In the genomic region with DNA sequence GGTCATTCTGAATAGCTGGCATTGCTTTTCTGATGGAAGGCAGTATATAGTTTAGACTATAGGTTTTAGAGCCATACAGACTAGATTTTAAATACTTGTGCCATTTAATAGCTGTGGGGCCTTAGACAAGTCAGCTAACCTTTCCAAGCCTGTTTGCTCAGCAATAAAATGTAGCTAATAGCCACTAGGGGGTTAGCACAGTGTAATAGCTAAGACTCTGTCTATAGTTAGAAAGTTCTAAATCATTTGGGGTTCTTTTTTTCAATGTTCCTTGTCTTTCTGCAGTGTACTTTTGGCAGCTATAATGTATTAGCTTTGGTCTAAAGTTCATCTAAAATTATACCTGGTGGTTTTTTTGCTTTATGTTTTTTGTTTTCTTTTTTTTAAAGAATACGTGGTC, we compare ENCODE assay signal across 14 cellular contexts. TPM values are rescaled to one million over a fixed set of nuclear protein-coding genes. Genes with fewer than 3 reads are reported as not detected.
DNase-seq lines count a peak whose midpoint lies in the region; ATAC-seq and TF ChIP-seq lines count a peak whose summit lies in the region.
"Had no signal": no experiment of that assay in that cellular context is flagged by ENCODE, and none has a peak within 500 bp of the region (broad histone marks: within the 10 kb centered on the region; RNA-seq: fewer than 3 reads in every experiment).

No MANE protein-coding gene starts in this region.

- H3K36me3 ChIP-seq in left ventricle myocardium inferior (peaks cover 85% of the 10 kb centered on the region), tibial artery (peaks cover 47 to 90% (median 71%) of the 10 kb centered on the region in 3 donors)

- no peak for DNase-seq in left ventricle myocardium inferior
- DNase-seq in Right ventricle myocardium superior, result no peak
- peak; percentile 34 for DNase-seq in NB4 (ENCODE audit: low read depth)
- peak; percentile 56 for DNase-seq in choroid plexus epithelial cell (ENCODE audit: low read depth)
- no peak for DNase-seq in tibial artery
- DNase-seq in activated naive CD4-positive, alpha-beta T cell treated with anti-CD3 and anti-CD28 coated beads, Interleukin-2, amount 50 U/mL, for 72 hours (ENCODE audit: low spot score in 2 of 2), result no peak
- DNase-seq in effector CD8-positive, alpha-beta T cell (lab: John Stamatoyannopoulos, UW), result no peak
- DNase-seq: CD4-positive, alpha-beta memory T cell; foreskin melanocyte; lower lobe of right lung; NCI-H187; retina had no signal

- H3K9me3 ChIP-seq in left ventricle myocardium inferior (replicated peaks), result no peaks in the 10 kb centered on the region
- no peaks in the 10 kb centered on the region for H3K9me3 ChIP-seq in tibial artery
- H3K9me3 ChIP-seq: lower lobe of right lung, SJSA1 had no signal

- peaks cover 9% of the 10 kb centered on the region in 2 donors for H3K36me3 Mint-ChIP-seq in activated naive CD4-positive, alpha-beta T cell treated with anti-CD3 and anti-CD28 coated beads, Interleukin-2, amount 50 U/mL, for 72 hours

- no peaks in the 10 kb centered on the region for H3K4me1 ChIP-seq in left ventricle myocardium inferior
- H3K4me1 ChIP-seq in tibial artery, result no peaks in the 10 kb centered on the region
- H3K4me1 ChIP-seq: lower lobe of right lung, SJSA1 had no signal

- intact Hi-C loops in left ventricle myocardium inferior (cut with micrococcal nuclease) (no loop called here), Right ventricle myocardium superior (cut with DNase I) (no loop called here), tibial artery (cut with DNase I; ENCODE audit: low total_unique reads) (loop anchor here (10.0 kb wide), 1 partner anchor 114 kb away; no protein-coding TSS in a partner anchor)

- H3K27ac ChIP-seq in left ventricle myocardium inferior (replicated peaks) (no peak overlapping the region), tibial artery (no peak overlapping the region)
- H3K27ac ChIP-seq: lower lobe of right lung, SJSA1 had no signal

- no peak overlapping the region for H3K27ac Mint-ChIP-seq in activated naive CD4-positive, alpha-beta T cell treated with anti-CD3 and anti-CD28 coated beads, Interleukin-2, amount 50 U/mL, for 72 hours

- no peak for TF ChIP-seq POLR2A in NB4 (IDR thresholded peaks at IDR 0.05; ENCODE audit: extremely low read depth, insufficient read length)

- TF ChIP-seq CTCF in left ventricle myocardium inferior (IDR thresholded peaks at IDR 0.05; ENCODE audit: borderline replicate concordance) (peak; percentile 15), NB4 (IDR thresholded peaks at IDR 0.05; ENCODE audit: low read depth, low read length) (peak; percentile 27), choroid plexus epithelial cell (conservative IDR thresholded peaks at IDR 0.05; ENCODE audit: low read depth, low read length) (peak; percentile 56), tibial artery (IDR thresholded peaks at IDR 0.05) (peak; percentile 15 to 21)

- ATAC-seq in Right ventricle myocardium superior (ENCODE audit: poor library complexity) (no peak), GM18907 (IDR thresholded peaks at IDR 0.05; ENCODE audit: unreplicated experiment) (no peak)
- ATAC-seq in activated naive CD4-positive, alpha-beta T cell treated with anti-CD3 and anti-CD28 coated beads, Interleukin-2, amount 50 U/mL, for 72 hours, result no peak
- ATAC-seq: lower lobe of right lung had no signal

- H3K4me3 ChIP-seq in left ventricle myocardium inferior, result no peak overlapping the region
- no peak overlapping the region for H3K4me3 ChIP-seq in NB4 (ENCODE audit: low read depth, low read length)
- H3K4me3 ChIP-seq in choroid plexus epithelial cell (ENCODE audit: low read depth, low read length), result no peak overlapping the region
- no peak overlapping the region for H3K4me3 ChIP-seq in tibial artery
- H3K4me3 ChIP-seq: lower lobe of right lung, SJSA1 had no signal

- H3K27me3 ChIP-seq in left ventricle myocardium inferior (ENCODE audit: low read depth) (no peaks in the 10 kb centered on the region), tibial artery (no peaks in the 10 kb centered on the region)
- H3K27me3 ChIP-seq: SJSA1 had no signal

- no peaks in the 10 kb centered on the region for H3K9me3 Mint-ChIP-seq in activated naive CD4-positive, alpha-beta T cell treated with anti-CD3 and anti-CD28 coated beads, Interleukin-2, amount 50 U/mL, for 72 hours
- H3K9me3 Mint-ChIP-seq: CD4-positive, alpha-beta memory T cell had no signal

RNA-seq across cellular contexts. Expression of a gene that starts 7.5 kb away (rescaled TPM):
- 51.2 TPM for total RNA-seq in left ventricle myocardium inferior
- total RNA-seq in Right ventricle myocardium superior, result 46.0 TPM
- 10 to 100 TPM in 1 of 2 donors, 1 to 10 TPM in 1; 6.9 to 13.2 TPM for total RNA-seq in activated naive CD4-positive, alpha-beta T cell treated with anti-CD3 and anti-CD28 coated beads, Interleukin-2, amount 50 U/mL, for 72 hours

RNA-seq across cellular contexts. Expression of a gene that starts 25.1 kb away (rescaled TPM):
- total RNA-seq in left ventricle myocardium inferior (21.9 TPM), Right ventricle myocardium superior (18.3 TPM)
- 100 to 1,000 TPM; 127 to 136 TPM for total RNA-seq in activated naive CD4-positive, alpha-beta T cell treated with anti-CD3 and anti-CD28 coated beads, Interleukin-2, amount 50 U/mL, for 72 hours

Comparison
In these comparisons a context has a peak if more than half of its experiments do, and no peak if none do; other contexts are left out.
1. DNase-seq: peak in NB4 (single experiment) and choroid plexus epithelial cell (single experiment); none in left ventricle myocardium inferior (single experiment), Right ventricle myocardium superior (single experiment), tibial artery (0 of 2), activated naive CD4-positive, alpha-beta T cell treated with anti-CD3 and anti-CD28 coated beads, Interleukin-2, amount 50 U/mL, for 72 hours (0 of 2) and effector CD8-positive, alpha-beta T cell (single experiment).
2. Peak in every context shown above with its lines, with median percentiles within 50 percentile points of each other: CTCF ChIP-seq.